ENCODE assay signal across 1 cellular context in the genomic region with DNA sequence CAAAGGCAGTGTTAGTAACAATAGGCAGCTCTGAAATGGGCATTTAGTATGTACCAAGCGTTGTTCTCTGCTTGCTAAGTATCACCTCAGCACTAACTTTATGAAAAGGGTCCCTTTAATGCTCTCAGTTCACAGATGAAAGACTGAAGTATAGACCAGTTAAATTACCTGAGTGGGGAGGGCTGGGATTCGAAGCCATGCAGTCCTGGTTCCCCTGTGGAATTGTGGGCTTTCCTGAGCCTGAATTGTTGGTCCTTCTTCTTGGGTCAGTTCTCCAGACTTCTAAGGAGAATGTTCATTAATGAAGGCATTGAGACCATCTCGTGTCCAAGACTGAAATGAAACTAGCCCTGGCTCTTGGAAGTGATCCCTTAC.
TF ChIP-seq lines count a peak whose summit lies in the region.

No MANE protein-coding gene starts in this region.

TF ChIP-seq in WTC11, 78 proteins besides CTCF, POLR2A, EP300 and RAD21 (continued from another document):
- no peak for TF ChIP-seq MAX (CRISPR knock-in tag; IDR thresholded peaks at IDR 0.05)
- no peak for TF ChIP-seq RORB (CRISPR knock-in tag; IDR thresholded peaks at IDR 0.05)
